Comparison of ENCODE assay signal across 8 cellular contexts in genomic region chr7:50331564-50332208, GRCh38. TPM values are rescaled to one million over a fixed set of nuclear protein-coding genes. Genes with fewer than 3 reads are reported as not detected.
A peak's percentile ranks its signal among the peaks of the same experiment; 100 is the strongest.
DNase-seq lines count a peak whose midpoint lies in the region; ATAC-seq and TF ChIP-seq lines count a peak whose summit lies in the region.

No MANE protein-coding gene starts in this region.

- no peaks in the 10 kb centered on the region for H4K20me1 ChIP-seq in hepatocyte (ENCODE audit: insufficient read depth, poor library complexity, severe bottlenecking)

- no peaks in the 10 kb centered on the region for H3K9me2 ChIP-seq in hepatocyte (replicated peaks; ENCODE audit: insufficient read depth)

- intact Hi-C loops in esophagus muscularis mucosa (cut with DNase I), result no loop called here

- 58% methylated on average over 2 of the region's 2 CpGs for WGBS in esophagus muscularis mucosa
- 67% methylated on average over 2 of the region's 2 CpGs for WGBS in hepatocyte (ENCODE audit: low lambda C conversion rate, missing lambda C conversion rate)

- H3K4me3 ChIP-seq in esophagus muscularis mucosa (no peak overlapping the region), hepatocyte (no peak overlapping the region)

- no peaks in the 10 kb centered on the region for H3K36me3 ChIP-seq in esophagus muscularis mucosa
- H3K36me3 ChIP-seq in hepatocyte (replicated peaks; ENCODE audit: insufficient read depth, low read depth), result no peaks in the 10 kb centered on the region

- no peak for TF ChIP-seq CTCF in esophagus muscularis mucosa (IDR thresholded peaks at IDR 0.05)
- TF ChIP-seq CTCF in hepatocyte (IDR thresholded peaks at IDR 0.05; ENCODE audit: poor library complexity), result no peak

- H3K79me2 ChIP-seq in hepatocyte, result no peaks in the 10 kb centered on the region

- in situ Hi-C loops in Caki2 (cut with HindIII; ENCODE audit: low pct_unique_long_range_greater_than_20kb, low sequenced_read_pairs), result no loop called here

- peak; percentile 73 for ATAC-seq in GM19395 (IDR thresholded peaks at IDR 0.05; ENCODE audit: unreplicated experiment)
- ATAC-seq in HG03135 (IDR thresholded peaks at IDR 0.05; ENCODE audit: unreplicated experiment), result peak; percentile 69

- H3K27ac ChIP-seq in esophagus muscularis mucosa (replicated peaks in 1 of 4) (no peak overlapping the region), hepatocyte (no peak overlapping the region)

- H3K4me2 ChIP-seq in hepatocyte, result no peak overlapping the region

- H3K4me1 ChIP-seq in esophagus muscularis mucosa, result no peaks in the 10 kb centered on the region
- H3K4me1 ChIP-seq in hepatocyte (ENCODE audit: insufficient read depth), result no peaks in the 10 kb centered on the region

- TF ChIP-seq POLR2A in esophagus muscularis mucosa (IDR thresholded peaks at IDR 0.05; ENCODE audit: low read depth), result no peak

- H2AFZ ChIP-seq in hepatocyte, result no peak overlapping the region

- H3K27me3 ChIP-seq in esophagus muscularis mucosa, result peaks cover 0 to 34% (median 0%) of the 10 kb centered on the region in 4 donors
- peaks cover 10% of the 10 kb centered on the region for H3K27me3 ChIP-seq in hepatocyte

- peak; percentile 9 for DNase-seq in Caki2 (ENCODE audit: low read depth)
- DNase-seq in astrocyte of the hippocampus (ENCODE audit: low read depth, low spot score), result peak; percentile 22
- no peak for DNase-seq in AML-193 (lab: John Stamatoyannopoulos, UW)
- no peak for DNase-seq in esophagus muscularis mucosa (ENCODE audit: extremely low spot score)
- no peak for DNase-seq in NCI-H187 (lab: John Stamatoyannopoulos, UW)
- DNase-seq in hepatocyte (ENCODE audit: low spot score), result no peak

- no peak for TF ChIP-seq EP300 in esophagus muscularis mucosa (IDR thresholded peaks at IDR 0.05)

- H3K9me3 ChIP-seq in esophagus muscularis mucosa, result no peaks in the 10 kb centered on the region
- no peaks in the 10 kb centered on the region for H3K9me3 ChIP-seq in hepatocyte (ENCODE audit: low read depth)

RNA-seq across cellular contexts. Expression of gene IKZF1, which starts 27.2 kb away (rescaled TPM):
- not detected in 2 replicates for total RNA-seq in Caki2 (2014; rRNA removed; shearing (Covaris generic); ENCODE audit: low replicate concordance)
- 10 to 100 TPM in 1 of 4 donors, 1 to 10 TPM in 3; 3.6 to 17.7 (median 9.2) TPM for total RNA-seq in esophagus muscularis mucosa
- 0.16 and 0.47 TPM in 2 replicates for total RNA-seq in hepatocyte
- 0.16 and 0.52 TPM in 2 replicates for polyA plus RNA-seq in hepatocyte

Comparison
In these comparisons a context has a peak if more than half of its experiments do, and no peak if none do; other contexts are left out.
1. DNase-seq: peak in Caki2 (single experiment) and astrocyte of the hippocampus (single experiment); none in AML-193 (0 of 2), esophagus muscularis mucosa (single experiment), NCI-H187 (0 of 2) and hepatocyte (single experiment).